ENCODE assay signal across 8 cellular contexts in genomic region chr11:67583319-67584204, GRCh38. TPM values are rescaled to one million over a fixed set of nuclear protein-coding genes. Genes with fewer than 3 reads are reported as not detected.
DNase-seq lines count a peak whose midpoint lies in the region; ATAC-seq and TF ChIP-seq lines count a peak whose summit lies in the region.

GSTP1 (plus strand) TSS chr11:67583812; CDS start chr11:67583844, 32 bp downstream.

- DNase-seq in Calu3 = peak; percentile 94
- peak; percentile 83 for DNase-seq in activated naive CD4-positive, alpha-beta T cell treated with anti-CD3 and anti-CD28 coated beads, Interleukin-2, amount 50 U/mL, for 16 hours
- peak; percentile 95 for DNase-seq in glutamatergic neuron
- peak; percentile 93 to 96 (median 94) for DNase-seq in ovary
- peak; percentile 68 for DNase-seq in thoracic aorta (ENCODE audit: low spot score)

- H3K4me1 Mint-ChIP-seq in Calu3 (ENCODE audit: low read depth, unreplicated experiment) (peaks cover 61% of the 10 kb centered on the region), glutamatergic neuron (ENCODE audit: low read depth, unreplicated experiment) (peaks cover 19% of the 10 kb centered on the region)

- H3K27ac Mint-ChIP-seq in Calu3 (ENCODE audit: unreplicated experiment) = peak within 1 kb of the TSS; percentile 74
- H3K27ac Mint-ChIP-seq in glutamatergic neuron (ENCODE audit: unreplicated experiment) = peak within 1 kb of the TSS; percentile 98

- H3K4me3 ChIP-seq in HUES6 (ENCODE audit: low read depth, low read length) = peak within 1 kb of the TSS; percentile 68
- H3K4me3 ChIP-seq in ovary = peak within 1 kb of the TSS; percentile 90
- H3K4me3 ChIP-seq in thoracic aorta = peak within 1 kb of the TSS; percentile 82

- H3K36me3 ChIP-seq in HUES6 (ENCODE audit: control insufficient read depth, insufficient read depth, low read length) (peaks cover 42% of the 10 kb centered on the region), ovary (no peaks in the 10 kb centered on the region), thoracic aorta (peaks cover 10% of the 10 kb centered on the region)

- peak; percentile 92 for TF ChIP-seq POLR2A in ovary (IDR thresholded peaks at IDR 0.05)

- peak; percentile 57 for ATAC-seq in GM19467 (IDR thresholded peaks at IDR 0.05; ENCODE audit: unreplicated experiment)
- ATAC-seq in SK-N-SH treated with all-trans-retinoic acid at 6 μM for 48 hours = peak; percentile 97
- peak; percentile 86 for ATAC-seq in thoracic aorta (ENCODE audit: insufficient number of reproducible peaks, low FRiP score, low read depth)

- no peaks in the 10 kb centered on the region for H3K27me3 Mint-ChIP-seq in Calu3 (ENCODE audit: unreplicated experiment)
- H3K27me3 Mint-ChIP-seq in glutamatergic neuron (ENCODE audit: unreplicated experiment) = peaks cover 10% of the 10 kb centered on the region

- H3K36me3 Mint-ChIP-seq in Calu3 (ENCODE audit: insufficient read depth, unreplicated experiment) (peaks cover 73% of the 10 kb centered on the region), glutamatergic neuron (ENCODE audit: unreplicated experiment) (no peaks in the 10 kb centered on the region)

- peak; percentile 60 for TF ChIP-seq CTCF in Calu3 (IDR thresholded peaks at IDR 0.05; ENCODE audit: unreplicated experiment)
- TF ChIP-seq CTCF in glutamatergic neuron (IDR thresholded peaks at IDR 0.05; ENCODE audit: partially characterized antibody, unreplicated experiment) = peak; percentile 89
- peak; percentile 76 to 98 (median 96) for TF ChIP-seq CTCF in ovary (IDR thresholded peaks at IDR 0.05)
- TF ChIP-seq CTCF in thoracic aorta (IDR thresholded peaks at IDR 0.05) = peak; percentile 78

- H3K9me3 Mint-ChIP-seq in Calu3 (ENCODE audit: low read depth, unreplicated experiment) (no peaks in the 10 kb centered on the region), glutamatergic neuron (ENCODE audit: unreplicated experiment) (peaks cover 10% of the 10 kb centered on the region)

- intact Hi-C loops in Calu3 (cut with micrococcal nuclease; ENCODE audit: unreplicated experiment) = loop anchor here (2.0 kb wide), 1 partner anchor 77 kb away; no protein-coding TSS in a partner anchor
- intact Hi-C loops in ovary (cut with DNase I) = loop anchor here in 1 of 4 donors (5.0 kb wide), 1 partner anchor 156 kb away; the partner anchor contains the start of gene RPS6KB2

- CTCF ChIA-PET in Calu3 (lab: Charles Lee) = interaction anchor here (1.1 to 3.1 kb wide), 4 partner anchors 11 to 101 kb away, joined by 3 to 13 read pairs (median 6); partner anchors contain the start of genes AIP and NUDT8

- H3K27ac ChIP-seq in HUES6 (ENCODE audit: low read depth, low read length) (peak within 1 kb of the TSS; percentile 88), ovary (peak within 1 kb of the TSS; percentile 97 to 98), thoracic aorta (peak within 1 kb of the TSS; percentile 94 to 99)

- H3K9me3 ChIP-seq in HUES6 (ENCODE audit: control insufficient read depth, insufficient read depth, low read depth, low read length) = no peaks in the 10 kb centered on the region
- H3K9me3 ChIP-seq in ovary = no peaks in the 10 kb centered on the region
- no peaks in the 10 kb centered on the region for H3K9me3 ChIP-seq in thoracic aorta

- peaks cover 40% of the 10 kb centered on the region for H3K4me1 ChIP-seq in HUES6 (ENCODE audit: control insufficient read depth, insufficient read depth, low read length)
- H3K4me1 ChIP-seq in ovary (ENCODE audit: insufficient read depth) = peaks cover 7% of the 10 kb centered on the region
- peaks cover 14 to 21% of the 10 kb centered on the region in 2 donors for H3K4me1 ChIP-seq in thoracic aorta (ENCODE audit: control insufficient read depth in 1 of 2, low read depth in 2 of 2)

- WGBS in ovary, 3 donors = 1% methylated on average over 33 to 76 of the region's 76 CpGs

- TF ChIP-seq EP300 in ovary (IDR thresholded peaks at IDR 0.05) = no peak

- no TSS peak for BruUV-seq in Calu3 (replicated peaks; lab: Mats Ljungman, UMichigan)

- H3K9ac ChIP-seq in HUES6 (ENCODE audit: low read length) = peak within 1 kb of the TSS; percentile 96

- H3K4me3 Mint-ChIP-seq in Calu3 (ENCODE audit: low read depth, unreplicated experiment) = peak within 1 kb of the TSS; percentile 77
- H3K4me3 Mint-ChIP-seq in glutamatergic neuron (ENCODE audit: unreplicated experiment) = peak within 1 kb of the TSS; percentile 99

- H3K27me3 ChIP-seq in HUES6 (ENCODE audit: control insufficient read depth, insufficient read depth, low read length) = no peaks in the 10 kb centered on the region
- no peaks in the 10 kb centered on the region for H3K27me3 ChIP-seq in ovary
- H3K27me3 ChIP-seq in thoracic aorta (replicated peaks; ENCODE audit: insufficient read depth) = no peaks in the 10 kb centered on the region

TF ChIP-seq in SK-N-SH treated with all-trans-retinoic acid at 6 μM for 48 hours, 23 proteins besides CTCF, POLR2A, EP300 and RAD21:
- peak; percentile 84; the same call in 1 of the 2 replicates for TF ChIP-seq BACH2 (CRISPR knock-in tag; IDR thresholded peaks at IDR 0.05; ENCODE audit: borderline replicate concordance)
- no peak for TF ChIP-seq TSHZ2 (CRISPR knock-in tag; IDR thresholded peaks at IDR 0.05)
- no peak for TF ChIP-seq POU6F1 (CRISPR knock-in tag; IDR thresholded peaks at IDR 0.05; ENCODE audit: borderline replicate concordance, low read depth)
- TF ChIP-seq RARB (CRISPR knock-in tag; IDR thresholded peaks at IDR 0.05) = no peak
- no peak for TF ChIP-seq ARNTL (CRISPR knock-in tag; IDR thresholded peaks at IDR 0.05; ENCODE audit: borderline replicate concordance, low read depth)
- TF ChIP-seq ZFP3 (CRISPR knock-in tag; IDR thresholded peaks at IDR 0.05) = peak; percentile 88
- TF ChIP-seq CSRNP3 (CRISPR knock-in tag; IDR thresholded peaks at IDR 0.05) = no peak
- peak; percentile 48; the same call in 1 of the 2 replicates for TF ChIP-seq ZNF8 (CRISPR knock-in tag; IDR thresholded peaks at IDR 0.05)

RNA-seq across cellular contexts. Expression of gene GSTP1, which starts in this region (rescaled TPM):
- 777 and 838 TPM in 2 replicates for total RNA-seq in Calu3 (2022)
- total RNA-seq in glutamatergic neuron (ENCODE audit: unreplicated experiment) = 712 TPM
- 1,000 to 10,000 TPM in 1 of 7 donors, 100 to 1,000 TPM in 6; 358 to 1,321 (median 474) TPM for total RNA-seq in ovary
- polyA plus RNA-seq in ovary = 100 to 1,000 TPM; 189 to 444 TPM
- total RNA-seq in thoracic aorta = 100 to 1,000 TPM; 272 to 744 TPM

Comparison
In these comparisons a context has a peak if more than half of its experiments do, and no peak if none do; other contexts are left out.
1. Peak in every context shown above with its lines: DNase-seq, ATAC-seq, H3K4me3 ChIP-seq and H3K27ac ChIP-seq.